In genomic region chr10:10128387-10128786, GRCh38 we compare ENCODE assay signal across 14 cellular contexts.
"Had no signal": no experiment of that assay in that cellular context is flagged by ENCODE, and none has a peak within 500 bp of the region (broad histone marks: within the 10 kb centered on the region; RNA-seq: fewer than 3 reads in every experiment).

No MANE protein-coding gene starts in this region.

- H3K79me2 ChIP-seq: hepatocyte had no signal

- H3K4me1 ChIP-seq: right atrium auricular region, tibial artery had no signal

- H3K9me3 ChIP-seq: right atrium auricular region, tibial artery had no signal

- H2AFZ ChIP-seq: hepatocyte had no signal

- DNase-seq: activated CD4-positive, alpha-beta T cell treated with anti-CD3 and anti-CD28 coated beads, Interleukin-2, amount 50 U/mL, for 4 hours; activated CD4-positive, CD25-positive, alpha-beta regulatory T cell treated with anti-CD3 and anti-CD28 coated beads, Interleukin-2, amount 50 U/mL, for 72 hours; activated CD8-positive, alpha-beta memory T cell treated with anti-CD3 and anti-CD28 coated beads, Interleukin-2, amount 10 ng/mL, durations not matched to agents 7 days and 5 days; activated effector memory CD4-positive, alpha-beta T cell treated with Interleukin-2 at 50 U/mL for 16 hours; activated T-cell treated with anti-CD3 and anti-CD28 coated beads, Interleukin-2, amount 50 U/mL, for 24 hours; amygdala; brain microvascular endothelial cell; dorsolateral prefrontal cortex; naive B cell; posterior cingulate gyrus; small intestine; tibial artery had no signal

- H3K27me3 ChIP-seq: brain microvascular endothelial cell, dorsolateral prefrontal cortex, hepatocyte, right atrium auricular region, tibial artery had no signal

- FAIRE-seq: small intestine had no signal

- H3K36me3 ChIP-seq: brain microvascular endothelial cell, right atrium auricular region, tibial artery had no signal

- H3K4me2 ChIP-seq: hepatocyte had no signal

- H3K4me3 ChIP-seq: dorsolateral prefrontal cortex, hepatocyte, right atrium auricular region, tibial artery had no signal

- H3K27ac ChIP-seq: brain microvascular endothelial cell, dorsolateral prefrontal cortex, hepatocyte, right atrium auricular region, tibial artery had no signal
